8 cellular contexts compared by ENCODE assay signal in the genomic region with DNA sequence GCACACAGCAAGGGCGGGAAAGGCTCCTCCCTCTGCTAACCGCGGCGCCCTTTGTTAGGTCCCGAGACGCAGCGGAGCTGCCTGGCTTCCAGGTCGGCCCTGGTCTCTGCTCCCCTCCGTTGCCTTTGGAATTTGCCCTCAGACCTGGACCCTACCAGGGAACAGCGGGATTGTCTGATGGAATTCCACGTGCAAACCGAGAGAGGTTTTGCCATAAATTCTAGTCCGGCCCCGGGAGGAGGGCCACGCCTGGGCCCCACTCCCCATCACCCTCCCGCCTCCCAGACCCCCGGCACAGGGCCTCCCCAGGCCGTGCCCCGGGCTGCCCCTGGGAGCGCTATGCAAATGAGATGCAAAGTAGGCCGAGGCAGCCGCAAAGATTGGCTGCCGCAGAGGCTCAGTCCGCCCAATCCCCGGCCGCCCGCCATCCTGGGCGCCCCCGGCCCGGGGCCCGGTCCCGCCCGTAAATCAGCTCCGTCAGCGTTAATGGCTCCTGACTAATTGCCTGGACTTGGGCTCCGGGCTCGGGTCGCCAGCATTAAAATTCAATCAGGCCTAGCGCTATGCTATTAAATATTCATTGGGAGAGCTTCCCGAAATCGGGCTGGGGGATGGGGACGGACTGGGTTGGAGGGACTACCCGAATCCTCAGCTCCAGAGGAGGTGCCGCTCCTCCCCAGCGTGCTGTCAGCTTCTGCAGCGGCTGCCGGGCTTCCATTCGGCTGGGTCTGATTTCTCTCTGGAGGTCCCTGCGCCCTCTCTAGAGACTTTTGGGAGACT. TPM values are rescaled to one million over a fixed set of nuclear protein-coding genes. Genes with fewer than 3 reads are reported as not detected.
DNase-seq lines count a peak whose midpoint lies in the region; ATAC-seq and TF ChIP-seq lines count a peak whose summit lies in the region.

No MANE protein-coding gene starts in this region.

- H3K27ac Mint-ChIP-seq in T-cell, result no peak overlapping the region

- CTCF ChIA-PET in T-cell (lab: Charles Lee), result interaction anchor here in 1 of 2 donors (2.2 kb wide), 1 partner anchor 11 kb away, joined by 10 read pairs; no protein-coding TSS in a partner anchor

- peaks cover 0 to 23% (median 18%) of the 10 kb centered on the region in 3 donors for H3K4me1 Mint-ChIP-seq in T-cell

- peaks cover 59 to 62% of the 10 kb centered on the region in 2 donors for H3K27me3 Mint-ChIP-seq in T-cell

- H3K4me3 Mint-ChIP-seq in T-cell, result peak overlapping the region; percentile 24 to 58 (median 50)

- no peak for TF ChIP-seq CTCF in foreskin fibroblast (IDR thresholded peaks at IDR 0.05; ENCODE audit: low read depth, low read length)

- H3K9me3 Mint-ChIP-seq in T-cell, result no peaks in the 10 kb centered on the region

- DNase-seq in ELF-1 (ENCODE audit: low read depth, low spot score) (peak; percentile 93), T-cell (peak in 1 of 34 experiments; percentile 22), foreskin fibroblast (peak in 1 of 2 donors; percentile 31), posterior vena cava (ENCODE audit: low spot score) (peak; percentile 72), OCI-M2 (lab: John Stamatoyannopoulos, UW; ENCODE audit: unreplicated experiment) (no peak), germinal center (ENCODE audit: low spot score) (no peak), GOT3 (lab: John Stamatoyannopoulos, UW) (no peak)

- ATAC-seq in T-cell (replicated peaks in 1 of 4) (peak; percentile 57 to 88 (median 62)), HG02870 (IDR thresholded peaks at IDR 0.05; ENCODE audit: unreplicated experiment) (no peak)

- intact Hi-C loops in posterior vena cava (cut with DNase I), result no loop called here

- H3K4me3 ChIP-seq in foreskin fibroblast (ENCODE audit: low read depth in 1 of 2, low read length in 2 of 2), result peak overlapping the region; percentile 21 to 37

- POLR2A ChIA-PET in T-cell (lab: Charles Lee), result no interaction called here

- H3K36me3 Mint-ChIP-seq in T-cell, result no peaks in the 10 kb centered on the region

RNA-seq across cellular contexts. Expression of gene FIGNL2, which starts 15.6 kb away (rescaled TPM):
- 1 to 10 TPM; 1.3 to 2.0 (median 1.6) TPM for total RNA-seq in T-cell
- total RNA-seq in posterior vena cava, result 1 to 10 TPM in 1 of 2 donors, under 1 TPM in 1; 0.60 to 1.0 TPM

RNA-seq across cellular contexts. Expression of gene ANKRD33, which starts 23.8 kb away (rescaled TPM):
- total RNA-seq in T-cell, result not detected
- total RNA-seq in posterior vena cava, result not detected

RNA-seq across cellular contexts. Expression of gene ACVRL1, which starts 43.2 kb away (rescaled TPM):
- under 1 TPM in 3 of 5 donors, not detected in 2; 0.16 to 0.58 (median 0.23) TPM for total RNA-seq in T-cell
- 10 to 100 TPM; 74.4 to 95.7 TPM for total RNA-seq in posterior vena cava

Comparison
In these comparisons a context has a peak if more than half of its experiments do, and no peak if none do; other contexts are left out.
1. DNase-seq: peak in ELF-1 (single experiment) and posterior vena cava (single experiment); none in OCI-M2 (single experiment), germinal center (single experiment) and GOT3 (single experiment).
2. RNA of gene ACVRL1, which starts 43.2 kb away (total RNA-seq): 74.4 to 95.7 TPM in posterior vena cava; 0.16 to 0.58 TPM in T-cell; every median in the first group is over 10 times any median in the second.